Comparison of ENCODE assay signal across 19 cellular contexts in genomic region chr9:109481747-109482325, GRCh38. TPM values are rescaled to one million over a fixed set of nuclear protein-coding genes. Genes with fewer than 3 reads are reported as not detected.
DNase-seq lines count a peak whose midpoint lies in the region; ATAC-seq, FAIRE-seq and TF ChIP-seq lines count a peak whose summit lies in the region.
"Had no signal": no experiment of that assay in that cellular context is flagged by ENCODE, and none has a peak within 500 bp of the region (broad histone marks: within the 10 kb centered on the region; RNA-seq: fewer than 3 reads in every experiment).

No MANE protein-coding gene starts in this region.

- intact Hi-C loops in PC-9 (cut with micrococcal nuclease; ENCODE audit: unreplicated experiment) (no loop called here), gastrocnemius medialis (cut with DNase I; ENCODE audit: low total_unique reads) (no loop called here), vagina (cut with DNase I) (no loop called here)

- BruUV-seq in PC-9 (replicated peaks; lab: Mats Ljungman, UMichigan), result no TSS peak

- TF ChIP-seq CTCF in PC-9 (conservative IDR thresholded peaks at IDR 0.05) (no peak), astrocyte (IDR thresholded peaks at IDR 0.05; ENCODE audit: insufficient read depth, low read depth, low read length) (no peak), gastrocnemius medialis (IDR thresholded peaks at IDR 0.05 in 4 of 5, conservative IDR thresholded peaks at IDR 0.05 in 1 of 5) (no peak), vagina (IDR thresholded peaks at IDR 0.05) (no peak)

- H3K27me3 Mint-ChIP-seq in astrocyte (ENCODE audit: low read depth, unreplicated experiment), result peaks cover 24% of the 10 kb centered on the region
- peaks cover 26% of the 10 kb centered on the region for H3K27me3 Mint-ChIP-seq in activated CD4-positive, alpha-beta memory T cell treated with anti-CD3 and anti-CD28 coated beads, Interleukin-2, amount 10 ng/mL, durations not matched to agents 7 days and 5 days

- H3K36me3 ChIP-seq in PC-9 (ENCODE audit: low read depth) (peaks cover 19% of the 10 kb centered on the region; the same call in 1 of the 2 replicates), astrocyte (ENCODE audit: insufficient read depth, low read length) (no peaks in the 10 kb centered on the region), gastrocnemius medialis (no peaks in the 10 kb centered on the region), vagina (no peaks in the 10 kb centered on the region)
- H3K36me3 ChIP-seq: BE2C had no signal

- ATAC-seq in gastrocnemius medialis, result peak; percentile 45 to 67
- ATAC-seq: A549 had no signal

- in situ Hi-C loops in gastrocnemius medialis (cut with MboI; ENCODE audit: low sequenced_read_pairs in 4 of 4), result no loop called here

- no peak overlapping the region for H3K27ac Mint-ChIP-seq in astrocyte (ENCODE audit: unreplicated experiment)
- H3K27ac Mint-ChIP-seq in activated CD4-positive, alpha-beta memory T cell treated with anti-CD3 and anti-CD28 coated beads, Interleukin-2, amount 10 ng/mL, durations not matched to agents 7 days and 5 days, result no peak overlapping the region
- H3K27ac Mint-ChIP-seq: CD4-positive, alpha-beta memory T cell had no signal

- no peak for FAIRE-seq in astrocyte (lab: Jason Lieb, UNC)
- FAIRE-seq: A549, D721Med, G401.6, GM12891 had no signal

- no peak overlapping the region for H3K4me3 Mint-ChIP-seq in astrocyte (ENCODE audit: unreplicated experiment)
- no peak overlapping the region for H3K4me3 Mint-ChIP-seq in activated CD4-positive, alpha-beta memory T cell treated with anti-CD3 and anti-CD28 coated beads, Interleukin-2, amount 10 ng/mL, durations not matched to agents 7 days and 5 days
- H3K4me3 Mint-ChIP-seq: CD4-positive, alpha-beta memory T cell; H9 had no signal

- peaks cover 49% of the 10 kb centered on the region for H3F3A ChIP-seq in PC-9 (ENCODE audit: insufficient read depth, low read depth)

- POLR2A ChIA-PET in PC-9 (lab: Charles Lee; ENCODE audit: unreplicated experiment), result no interaction called here
- POLR2A ChIA-PET in activated CD4-positive, alpha-beta memory T cell treated with anti-CD3 and anti-CD28 coated beads, Interleukin-2, amount 10 ng/mL, durations not matched to agents 7 days and 5 days (lab: Charles Lee), result no interaction called here

- no peaks in the 10 kb centered on the region for H3K9me3 ChIP-seq in PC-9 (ENCODE audit: insufficient read depth, low read depth)
- no peaks in the 10 kb centered on the region for H3K9me3 ChIP-seq in astrocyte (ENCODE audit: insufficient read depth, low read depth, low read length)
- no peaks in the 10 kb centered on the region for H3K9me3 ChIP-seq in gastrocnemius medialis
- no peaks in the 10 kb centered on the region for H3K9me3 ChIP-seq in vagina
- H3K9me3 ChIP-seq: A549, BE2C had no signal

- H3K9ac ChIP-seq in astrocyte (ENCODE audit: low read length), result no peak overlapping the region

- TF ChIP-seq POLR2A in gastrocnemius medialis (IDR thresholded peaks at IDR 0.05), result no peak
- TF ChIP-seq POLR2A in vagina (IDR thresholded peaks at IDR 0.05), result no peak

- peaks cover 1% of the 10 kb centered on the region for H3K36me3 Mint-ChIP-seq in astrocyte (ENCODE audit: low read depth, unreplicated experiment)
- no peaks in the 10 kb centered on the region for H3K36me3 Mint-ChIP-seq in activated CD4-positive, alpha-beta memory T cell treated with anti-CD3 and anti-CD28 coated beads, Interleukin-2, amount 10 ng/mL, durations not matched to agents 7 days and 5 days (ENCODE audit: low read depth)
- H3K36me3 Mint-ChIP-seq: CD4-positive, alpha-beta memory T cell had no signal

- H3K4me1 Mint-ChIP-seq in astrocyte (ENCODE audit: low read depth, unreplicated experiment), result peaks cover 14% of the 10 kb centered on the region
- H3K4me1 Mint-ChIP-seq in activated CD4-positive, alpha-beta memory T cell treated with anti-CD3 and anti-CD28 coated beads, Interleukin-2, amount 10 ng/mL, durations not matched to agents 7 days and 5 days, result peaks cover 14% of the 10 kb centered on the region
- H3K4me1 Mint-ChIP-seq: CD4-positive, alpha-beta memory T cell had no signal

- H3K27me3 ChIP-seq in PC-9 (ENCODE audit: insufficient read depth, low read depth) (no peaks in the 10 kb centered on the region), astrocyte (ENCODE audit: insufficient read depth, low read length) (peaks cover 3% of the 10 kb centered on the region), gastrocnemius medialis (no peaks in the 10 kb centered on the region), vagina (no peaks in the 10 kb centered on the region)
- H3K27me3 ChIP-seq: BE2C had no signal

- H3K27ac ChIP-seq in PC-9 (peak overlapping the region; percentile 35; the same call in 1 of the 2 replicates), astrocyte (ENCODE audit: low read depth, low read length) (no peak overlapping the region), gastrocnemius medialis (peak overlapping the region in 3 of 4 donors; percentile 39 to 62 (median 51)), vagina (no peak overlapping the region)
- H3K27ac ChIP-seq: C4-2B had no signal

- H4K20me1 ChIP-seq in PC-9 (ENCODE audit: insufficient read depth), result no peaks in the 10 kb centered on the region
- H4K20me1 ChIP-seq in astrocyte (ENCODE audit: insufficient read depth, low read length), result peaks cover 17% of the 10 kb centered on the region

- H2AFZ ChIP-seq in PC-9, result no peak overlapping the region
- H2AFZ ChIP-seq in astrocyte (ENCODE audit: low read depth, low read length), result no peak overlapping the region

- peaks cover 83% of the 10 kb centered on the region for H3K79me2 ChIP-seq in PC-9 (ENCODE audit: low read depth)
- H3K79me2 ChIP-seq in astrocyte (ENCODE audit: insufficient read depth, low read length), result no peaks in the 10 kb centered on the region

- CTCF ChIA-PET in PC-9 (lab: Charles Lee), result no interaction called here
- CTCF ChIA-PET in activated CD4-positive, alpha-beta memory T cell treated with anti-CD3 and anti-CD28 coated beads, Interleukin-2, amount 10 ng/mL, durations not matched to agents 7 days and 5 days (lab: Charles Lee), result no interaction called here

- H3K4me1 ChIP-seq in PC-9 (replicated peaks; ENCODE audit: insufficient read depth) (peaks cover 65% of the 10 kb centered on the region), astrocyte (ENCODE audit: insufficient read depth, low read length) (peaks cover 11% of the 10 kb centered on the region), gastrocnemius medialis (peaks cover 36 to 39% of the 10 kb centered on the region in 2 donors), vagina (no peaks in the 10 kb centered on the region)
- H3K4me1 ChIP-seq: BE2C had no signal

- H3K4me3 ChIP-seq in PC-9 (no peak overlapping the region), astrocyte (ENCODE audit: insufficient read depth, low read depth, low read length) (no peak overlapping the region), gastrocnemius medialis (no peak overlapping the region), vagina (no peak overlapping the region)
- H3K4me3 ChIP-seq: A549 had no signal

- H3K9me3 Mint-ChIP-seq in astrocyte (ENCODE audit: unreplicated experiment), result no peaks in the 10 kb centered on the region
- no peaks in the 10 kb centered on the region for H3K9me3 Mint-ChIP-seq in activated CD4-positive, alpha-beta memory T cell treated with anti-CD3 and anti-CD28 coated beads, Interleukin-2, amount 10 ng/mL, durations not matched to agents 7 days and 5 days
- H3K9me3 Mint-ChIP-seq: H9 had no signal

- H3K4me2 ChIP-seq in PC-9 (no peak overlapping the region), astrocyte (ENCODE audit: low read length) (peak overlapping the region; percentile 48)

- DNase-seq in PC-9 (no peak), astrocyte (ENCODE audit: low read depth) (peak; percentile 46), kidney tubule cell (ENCODE audit: low spot score) (peak; percentile 38), gastrocnemius medialis (peak; percentile 50 to 74), germinal center (ENCODE audit: low spot score) (no peak), vagina (ENCODE audit: extremely low spot score in 2 of 2) (no peak)
- no peak for DNase-seq in activated CD4-positive, alpha-beta memory T cell treated with anti-CD3 and anti-CD28 coated beads, Interleukin-2, amount 10 ng/mL, durations not matched to agents 7 days and 5 days
- DNase-seq: BE2C; CD4-positive, alpha-beta memory T cell; DMS153; DMS79 treated with DMSO at 0.1 percent for 48 hours; EL; GOT3; H9 had no signal

- H3K9me2 ChIP-seq in PC-9 (ENCODE audit: insufficient read depth), result no peaks in the 10 kb centered on the region

RNA-seq across cellular contexts. Expression of gene PTPN3, which starts 16.3 kb away (rescaled TPM):
- 19.0 and 20.2 TPM in 2 replicates for total RNA-seq in PC-9 (2021)
- 0.79 and 1.1 TPM in 2 replicates for total RNA-seq in astrocyte
- total RNA-seq in gastrocnemius medialis, result 100 to 1,000 TPM in 2 of 4 donors, 10 to 100 TPM in 2; 15.6 to 305 (median 82.2) TPM
- total RNA-seq in activated CD4-positive, alpha-beta memory T cell treated with anti-CD3 and anti-CD28 coated beads, Interleukin-2, amount 10 ng/mL, durations not matched to agents 7 days and 5 days, result under 1 TPM; 0.20 to 0.35 TPM
- total RNA-seq in vagina, result 15.5 TPM
- total RNA-seq: CD4-positive, alpha-beta memory T cell had no signal

Comparison
In these comparisons a context has a peak if more than half of its experiments do, and no peak if none do; other contexts are left out.
1. DNase-seq: peak in astrocyte (single experiment), kidney tubule cell (single experiment) and gastrocnemius medialis (2 of 2); none in PC-9 (0 of 2), germinal center (single experiment), activated CD4-positive, alpha-beta memory T cell treated with anti-CD3 and anti-CD28 coated beads, Interleukin-2, amount 10 ng/mL, durations not matched to agents 7 days and 5 days (single experiment) and vagina (0 of 2).
2. H3K27ac ChIP-seq: peak in PC-9 (single experiment) and gastrocnemius medialis (3 of 4); none in astrocyte (single experiment) and vagina (single experiment).